In the genomic region with DNA sequence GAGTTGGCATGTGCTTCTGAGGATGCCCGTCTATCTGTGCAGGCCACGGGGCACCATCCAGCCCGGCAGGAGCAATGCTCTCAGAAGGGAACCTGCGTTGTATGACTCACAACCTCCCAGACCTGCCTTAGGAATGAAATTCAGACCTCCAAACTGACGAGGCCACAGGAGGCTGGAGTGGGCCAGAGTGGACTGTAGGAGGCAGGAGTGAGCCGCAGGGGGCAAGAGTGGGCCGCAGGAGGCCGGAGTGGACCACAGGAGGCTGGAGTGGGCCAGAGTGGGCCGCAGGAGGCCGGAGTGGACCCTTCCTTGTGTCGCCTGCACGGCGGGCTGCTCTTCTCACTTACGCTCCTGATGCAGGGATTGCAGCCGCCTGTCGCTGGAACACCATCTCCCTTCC, we compare ENCODE assay signal across 1 cellular context.
TF ChIP-seq lines count a peak whose summit lies in the region.

No MANE protein-coding gene starts in this region.

TF ChIP-seq in IMR-90, 13 proteins besides CTCF, POLR2A, EP300 and RAD21 (continued from another document):
- TF ChIP-seq MAZ (IDR thresholded peaks at IDR 0.05; ENCODE audit: borderline replicate concordance, low read depth, low read length) = no peak
- TF ChIP-seq RFX5 (IDR thresholded peaks at IDR 0.05; ENCODE audit: low read depth, low read length) = no peak
- no peak for TF ChIP-seq RCOR1 (IDR thresholded peaks at IDR 0.05; ENCODE audit: insufficient replicate concordance, low read length)
- no peak for TF ChIP-seq NFE2L2 (IDR thresholded peaks at IDR 0.05; ENCODE audit: low read depth, low read length)
